Comparison of ENCODE assay signal across 20 cellular contexts in the genomic region with DNA sequence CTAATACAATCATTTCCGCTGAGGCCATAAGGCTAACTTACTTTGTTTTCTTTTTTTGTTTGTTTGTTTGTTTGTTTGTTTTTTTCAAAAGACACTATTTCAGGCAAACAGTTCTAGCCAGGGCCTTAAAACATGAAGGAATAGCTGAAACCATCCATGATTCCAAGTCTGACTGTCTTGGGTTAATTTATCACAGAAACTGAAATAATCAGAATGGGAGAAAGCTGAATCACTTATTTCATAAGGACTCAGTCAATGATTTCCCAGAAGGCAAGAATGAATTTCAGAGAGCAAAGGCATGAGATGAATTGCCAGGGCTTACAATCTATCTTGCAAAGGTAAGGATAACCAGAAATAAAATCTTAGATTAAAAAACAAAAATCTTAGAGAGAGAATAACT.
A peak's percentile ranks its signal among the peaks of the same experiment; 100 is the strongest.
DNase-seq lines count a peak whose midpoint lies in the region; FAIRE-seq and TF ChIP-seq lines count a peak whose summit lies in the region.
"Had no signal": no experiment of that assay in that cellular context is flagged by ENCODE, and none has a peak within 500 bp of the region (broad histone marks: within the 10 kb centered on the region; RNA-seq: fewer than 3 reads in every experiment).

No MANE protein-coding gene starts in this region.

- no peaks in the 10 kb centered on the region for H3K27me3 ChIP-seq in kidney epithelial cell (ENCODE audit: control insufficient read depth, insufficient read depth, low read length)
- H3K27me3 ChIP-seq: BLaER1 had no signal

- TF ChIP-seq CTCF in kidney epithelial cell (IDR thresholded peaks at IDR 0.05; ENCODE audit: insufficient read depth, low read length, poor library complexity, severe bottlenecking) (no peak), coronary artery (IDR thresholded peaks at IDR 0.05) (no peak)

- H3K4me3 ChIP-seq in kidney epithelial cell (ENCODE audit: low read depth, low read length), result no peak overlapping the region
- no peak overlapping the region for H3K4me3 ChIP-seq in coronary artery
- H3K4me3 ChIP-seq: BLaER1, GM23248 had no signal

- peak; percentile 17 for FAIRE-seq in RCC 7860 (lab: Jason Lieb, UNC)
- FAIRE-seq: D721Med, GM12891, H1 had no signal

- H3K27ac ChIP-seq in coronary artery, result no peak overlapping the region
- H3K27ac ChIP-seq: BLaER1, C4-2B, GM23248 had no signal

- DNase-seq in RCC 7860 (ENCODE audit: low spot score) (no peak), kidney epithelial cell (ENCODE audit: low read depth) (peak; percentile 9), renal cortical epithelial cell (ENCODE audit: low read depth) (peak; percentile 75), NCI-H2081 treated with DMSO at 0.1 percent for 48 hours (lab: John Stamatoyannopoulos, UW) (no peak), NCI-H446 (lab: John Stamatoyannopoulos, UW) (no peak), coronary artery (ENCODE audit: low spot score) (no peak)
- DNase-seq: Caco-2; CD4-positive, CD25-positive, alpha-beta regulatory T cell; CD8-positive, alpha-beta T cell; DMS 273 treated with DMSO at 0.1 percent for 48 hours; DMS79; GF-D8; GM23248; H7; HCEC 1CT had no signal

- H3K36me3 ChIP-seq in kidney epithelial cell (ENCODE audit: control insufficient read depth, insufficient read depth, low read length), result no peaks in the 10 kb centered on the region
- H3K36me3 ChIP-seq: BLaER1 had no signal

Comparison
In these comparisons a context has a peak if more than half of its experiments do, and no peak if none do; other contexts are left out.
1. DNase-seq: peak in kidney epithelial cell (single experiment) and renal cortical epithelial cell (single experiment); none in RCC 7860 (single experiment), NCI-H2081 treated with DMSO at 0.1 percent for 48 hours (single experiment), NCI-H446 (0 of 2) and coronary artery (single experiment).